In the genomic region with DNA sequence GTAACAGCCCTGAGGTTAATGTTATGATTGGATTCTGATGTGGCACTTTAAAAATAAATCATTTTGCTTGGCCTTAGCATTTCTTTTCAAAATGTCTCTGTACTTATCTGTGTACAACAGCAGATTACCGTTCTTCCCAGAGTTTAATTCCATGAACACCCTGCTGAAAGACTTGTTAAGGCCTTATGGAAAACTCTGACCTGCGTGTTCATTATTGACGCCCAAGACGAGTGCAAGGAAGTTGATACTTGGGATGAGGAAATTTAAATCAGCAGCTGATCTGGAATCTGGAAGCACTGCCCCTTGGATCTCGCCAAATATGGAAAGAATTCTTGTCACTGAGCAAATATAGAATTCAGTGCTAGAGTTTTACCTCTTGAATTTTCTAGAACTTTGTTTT, we compare ENCODE assay signal across 21 cellular contexts. TPM values are rescaled to one million over a fixed set of nuclear protein-coding genes. Genes with fewer than 3 reads are reported as not detected.
A peak's percentile ranks its signal among the peaks of the same experiment; 100 is the strongest.
DNase-seq lines count a peak whose midpoint lies in the region; ATAC-seq, FAIRE-seq and TF ChIP-seq lines count a peak whose summit lies in the region.
"Had no signal": no experiment of that assay in that cellular context is flagged by ENCODE, and none has a peak within 500 bp of the region (broad histone marks: within the 10 kb centered on the region; RNA-seq: fewer than 3 reads in every experiment).

No MANE protein-coding gene starts in this region.

- no peak for TF ChIP-seq CTCF in liver (IDR thresholded peaks at IDR 0.05; ENCODE audit: low read depth, low read length, missing input control)
- no peak for TF ChIP-seq CTCF in HepG2 (CRISPR knock-in tag; IDR thresholded peaks at IDR 0.05)
- no peak for TF ChIP-seq CTCF in esophagus muscularis mucosa (IDR thresholded peaks at IDR 0.05)
- no peak for TF ChIP-seq CTCF in osteocyte (IDR thresholded peaks at IDR 0.05)

- no peak for TF ChIP-seq RAD21 in liver (IDR thresholded peaks at IDR 0.05)
- TF ChIP-seq RAD21 in HepG2 (CRISPR knock-in tag; IDR thresholded peaks at IDR 0.05), result no peak

- H3K36me3 ChIP-seq in liver (ENCODE audit: control insufficient read depth in 4 of 4, insufficient read depth in 3 of 4, low read depth in 1 of 4, low read length in 3 of 4) (peaks cover 0 to 2% (median 0%) of the 10 kb centered on the region in 4 donors), HepG2 (replicated peaks in 1 of 2; ENCODE audit: control insufficient read depth in 1 of 2, insufficient read depth in 2 of 2, low read length in 2 of 2) (no peaks in the 10 kb centered on the region), esophagus muscularis mucosa (no peaks in the 10 kb centered on the region)

- no peak overlapping the region for H3K4me2 ChIP-seq in HepG2 (ENCODE audit: low read depth, low read length)

- TF ChIP-seq EP300 in HepG2 (IDR thresholded peaks at IDR 0.05; ENCODE audit: low read depth in 2 of 2, low read length in 2 of 2) (no peak), HepG2 (CRISPR knock-in tag; IDR thresholded peaks at IDR 0.05; ENCODE audit: borderline replicate concordance) (no peak), esophagus muscularis mucosa (IDR thresholded peaks at IDR 0.05) (no peak)

- CTCF ChIA-PET in HepG2 (lab: Yijun Ruan, JAX; ENCODE audit: low intra/inter-chr PET ratio, low total read pairs), result no interaction called here

- H3K27me3 ChIP-seq in liver (ENCODE audit: control insufficient read depth in 4 of 4, insufficient read depth in 4 of 4, low read length in 3 of 4) (peaks cover 0 to 8% (median 3%) of the 10 kb centered on the region in 4 donors), HepG2 (ENCODE audit: control insufficient read depth in 1 of 2, insufficient read depth in 2 of 2, low read length in 2 of 2) (peaks cover 0 to 3% of the 10 kb centered on the region in 2 experiments; a peak in 1 of 5 replicates), esophagus muscularis mucosa (peaks cover 0 to 8% (median 0%) of the 10 kb centered on the region in 4 donors)

- peak overlapping the region in 1 of 2 donors; percentile 5 for H3K27ac ChIP-seq in liver (ENCODE audit: low read depth in 1 of 2, low read length in 2 of 2)
- no peak overlapping the region for H3K27ac ChIP-seq in HepG2 (ENCODE audit: extremely low read length, insufficient read depth, low read length)
- no peak overlapping the region for H3K27ac ChIP-seq in esophagus muscularis mucosa (replicated peaks in 1 of 4)

- POLR2A ChIA-PET in HepG2 (lab: Yijun Ruan, JAX), result no interaction called here

- H2AFZ ChIP-seq in HepG2 (ENCODE audit: low read length), result no peak overlapping the region

- no peaks in the 10 kb centered on the region for H3K9me3 Mint-ChIP-seq in osteocyte (ENCODE audit: unreplicated experiment)
- H3K9me3 Mint-ChIP-seq: CD4-positive, CD25-positive, alpha-beta regulatory T cell; HFFc6 had no signal

- no peak overlapping the region for H3K4me3 ChIP-seq in liver (ENCODE audit: low read depth in 1 of 3, low read length in 3 of 3)
- H3K4me3 ChIP-seq in HepG2 (replicated peaks in 1 of 3; ENCODE audit: insufficient read depth in 1 of 3, low read depth in 2 of 3, low read length in 3 of 3), result no peak overlapping the region
- H3K4me3 ChIP-seq in esophagus muscularis mucosa, result no peak overlapping the region

- no peak overlapping the region for H3K9ac ChIP-seq in liver (ENCODE audit: low read depth in 1 of 2, low read length in 2 of 2)
- no peak overlapping the region for H3K9ac ChIP-seq in HepG2 (ENCODE audit: insufficient read depth, low read depth, low read length)

- TF ChIP-seq POLR2A in HepG2 (IDR thresholded peaks at IDR 0.05; ENCODE audit: insufficient read depth in 1 of 2, low read depth in 2 of 2, low read length in 2 of 2) (no peak), esophagus muscularis mucosa (IDR thresholded peaks at IDR 0.05; ENCODE audit: low read depth) (no peak)

- H3K4me1 Mint-ChIP-seq in osteocyte (ENCODE audit: unreplicated experiment), result peaks cover 74% of the 10 kb centered on the region

- ATAC-seq in HepG2, result no peak
- ATAC-seq: Panc1 had no signal

- no peak for FAIRE-seq in HepG2 (lab: Jason Lieb, UNC)
- FAIRE-seq: A204.1, GM12892 had no signal

- no peaks in the 10 kb centered on the region for H3K9me3 ChIP-seq in liver (ENCODE audit: control insufficient read depth in 4 of 4, low read length in 3 of 4)
- H3K9me3 ChIP-seq in HepG2 (ENCODE audit: low read length), result no peaks in the 10 kb centered on the region
- H3K9me3 ChIP-seq in esophagus muscularis mucosa, result no peaks in the 10 kb centered on the region

- in situ Hi-C loops in HepG2 (cut with HindIII; ENCODE audit: extremely low pct_ligation_motif_present, low pct_unique_long_range_greater_than_20kb), result no loop called here

- H3K27me3 Mint-ChIP-seq in osteocyte (ENCODE audit: unreplicated experiment), result no peaks in the 10 kb centered on the region

- DNase-seq in HepG2 (ENCODE audit: low spot score), result no peak
- DNase-seq in esophagus muscularis mucosa (ENCODE audit: extremely low spot score), result peak; percentile 34
- DNase-seq in osteocyte (ENCODE audit: extremely low spot score, unreplicated experiment), result no peak
- DNase-seq in AML-193 (lab: John Stamatoyannopoulos, UW), result no peak
- DNase-seq in LoVo (ENCODE audit: low spot score), result no peak
- no peak for DNase-seq in stimulated activated CD4-positive, alpha-beta T cell treated with anti-CD3 and anti-CD28 coated beads, Interleukin-1b, Interleukin-23, amount 100 ng/mL, for 48 hours
- DNase-seq in stimulated activated CD4-positive, alpha-beta T cell treated with anti-CD3 and anti-CD28 coated beads, Interleukin-12 subunit alpha, Interleukin-12 subunit beta, amount 100 ng/mL, for 4 hours, result no peak
- DNase-seq: Calu3; CD4-positive, CD25-positive, alpha-beta regulatory T cell; DND-41; GDM1; HFFc6; NCI-H1417 treated with DMSO at 0.1 percent for 48 hours; NCI-H2029; NCI-H2171 treated with DMSO at 0.1 percent for 48 hours; Right ventricle myocardium superior had no signal

- no peaks in the 10 kb centered on the region for H3K4me1 ChIP-seq in liver (ENCODE audit: control insufficient read depth in 4 of 4, insufficient read depth in 4 of 4, low read length in 3 of 4)
- H3K4me1 ChIP-seq in HepG2 (ENCODE audit: insufficient read depth, low read length), result peaks cover 15% of the 10 kb centered on the region; the same call in 1 of the 2 replicates
- H3K4me1 ChIP-seq in esophagus muscularis mucosa, result peaks cover 0 to 6% (median 2%) of the 10 kb centered on the region in 4 donors

- no peak overlapping the region for H3K4me3 Mint-ChIP-seq in osteocyte (ENCODE audit: unreplicated experiment)
- H3K4me3 Mint-ChIP-seq: CD4-positive, CD25-positive, alpha-beta regulatory T cell; HFFc6 had no signal

- no peaks in the 10 kb centered on the region for H3K79me2 ChIP-seq in HepG2 (ENCODE audit: insufficient read depth, low read length)

- peak overlapping the region; percentile 12 for H3K27ac Mint-ChIP-seq in osteocyte (ENCODE audit: unreplicated experiment)
- H3K27ac Mint-ChIP-seq: CD4-positive, CD25-positive, alpha-beta regulatory T cell; HFFc6 had no signal

- H4K20me1 ChIP-seq in HepG2 (ENCODE audit: insufficient read depth, low read length), result no peaks in the 10 kb centered on the region

- WGBS in liver, result 70% methylated on average over 5 of the region's 5 CpGs
- 52% methylated on average over 5 of the region's 5 CpGs for WGBS in HepG2 (ENCODE audit: low lambda C conversion rate)
- WGBS in esophagus muscularis mucosa, result 64% methylated on average over 5 of the region's 5 CpGs

- no TSS peak for BruUV-seq in HepG2 (replicated peaks; lab: Mats Ljungman, UMichigan)

- no peaks in the 10 kb centered on the region for H3K36me3 Mint-ChIP-seq in osteocyte (ENCODE audit: unreplicated experiment)
- H3K36me3 Mint-ChIP-seq: CD4-positive, CD25-positive, alpha-beta regulatory T cell had no signal

- intact Hi-C loops in HepG2 (cut with micrococcal nuclease; ENCODE audit: unreplicated experiment) (no loop called here), esophagus muscularis mucosa (cut with DNase I) (no loop called here)

TF ChIP-seq in liver, 16 proteins besides CTCF, POLR2A, EP300 and RAD21:
- TF ChIP-seq NR2F2 (IDR thresholded peaks at IDR 0.05), result peak; percentile 90
- TF ChIP-seq, protein P1, sequence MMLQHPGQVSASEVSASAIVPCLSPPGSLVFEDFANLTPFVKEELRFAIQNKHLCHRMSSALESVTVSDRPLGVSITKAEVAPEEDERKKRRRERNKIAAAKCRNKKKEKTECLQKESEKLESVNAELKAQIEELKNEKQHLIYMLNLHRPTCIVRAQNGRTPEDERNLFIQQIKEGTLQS (IDR thresholded peaks at IDR 0.05), result no peak

TF ChIP-seq in HepG2, 621 proteins besides CTCF, POLR2A, EP300 and RAD21 (continues in another document):
- no peak for TF ChIP-seq CCDC6 (CRISPR knock-in tag; IDR thresholded peaks at IDR 0.05)
- no peak for TF ChIP-seq TBP (CRISPR knock-in tag; IDR thresholded peaks at IDR 0.05)
- TF ChIP-seq ZNF207 (IDR thresholded peaks at IDR 0.05; ENCODE audit: borderline replicate concordance), result no peak
- no peak for TF ChIP-seq CHD4 (IDR thresholded peaks at IDR 0.05; ENCODE audit: borderline replicate concordance, low read length)
- TF ChIP-seq ZNF614 (CRISPR knock-in tag; IDR thresholded peaks at IDR 0.05; ENCODE audit: borderline replicate concordance), result no peak

RNA-seq across cellular contexts. Expression of a gene that starts 6.7 kb away (rescaled TPM):
- total RNA-seq in liver (1 to 10 TPM; 3.3 to 4.1 TPM), HepG2 (2016; rRNA removed; fragmentation: Illumina TruSeq; extraction: Trizol) (not detected in 2 replicates), esophagus muscularis mucosa (10 to 100 TPM in 2 of 4 donors, 1 to 10 TPM in 2; 3.7 to 13.3 (median 10.6) TPM), osteocyte (11.0 and 11.5 TPM in 2 replicates)
- polyA plus RNA-seq in liver (1 to 10 TPM; 4.1 to 6.0 TPM), HepG2 (2011; rRNA removed) (not detected in 2 replicates)
- not detected in 2 replicates for total RNA-seq in HepG2 (2016; cell fraction: cytosol; rRNA removed; fragmentation: Illumina TruSeq; extraction: Trizol; ENCODE audit: low read depth)
- total RNA-seq in HepG2 (2016; cell fraction: insoluble cytoplasmic fraction; rRNA removed; fragmentation: Illumina TruSeq; extraction: Trizol), result not detected in 2 replicates
- not detected in 2 replicates for total RNA-seq in HepG2 (2016; cell fraction: membrane; rRNA removed; fragmentation: Illumina TruSeq; extraction: Trizol)
- not detected in 2 replicates for total RNA-seq in HepG2 (2016; cell fraction: nucleus; rRNA removed; fragmentation: Illumina TruSeq; extraction: Trizol)
- polyA plus RNA-seq in HepG2 (2011; cell fraction: cytosol; rRNA removed), result not detected in 2 replicates
- polyA plus RNA-seq in HepG2 (2011; cell fraction: nucleus; rRNA removed), result not detected in 2 replicates
- not detected in 2 replicates for polyA plus RNA-seq in HepG2 (2012)
- polyA plus RNA-seq in HepG2 (2016; cell fraction: cytosol; fragmentation: Illumina TruSeq; extraction: Trizol; ENCODE audit: low read depth), result not detected in 2 replicates
- polyA plus RNA-seq in HepG2 (2016; cell fraction: insoluble cytoplasmic fraction; fragmentation: Illumina TruSeq; extraction: Trizol; ENCODE audit: low read depth), result not detected in 2 replicates
- not detected in 2 replicates for polyA plus RNA-seq in HepG2 (2016; cell fraction: membrane; fragmentation: Illumina TruSeq; extraction: Trizol; ENCODE audit: low read depth)
- not detected in 2 replicates for polyA plus RNA-seq in HepG2 (2016; cell fraction: nucleus; fragmentation: Illumina TruSeq; extraction: Trizol; ENCODE audit: insufficient read depth, low read depth)
- not detected in 2 replicates for polyA minus RNA-seq in HepG2 (2011; rRNA and poly(A)+ RNA removed; ENCODE audit: low replicate concordance)
- not detected in 2 replicates for polyA minus RNA-seq in HepG2 (2011; cell fraction: cytosol; rRNA and poly(A)+ RNA removed)
- polyA minus RNA-seq in HepG2 (2011; cell fraction: nucleus; rRNA and poly(A)+ RNA removed), result not detected in 2 replicates
- total RNA-seq: Calu3, HFFc6, NCI-H460 had no signal
- polyA plus RNA-seq: CD4-positive, CD25-positive, alpha-beta regulatory T cell had no signal
